Comparison of ENCODE assay signal across 30 cellular contexts in genomic region chr2:188965147-188965546, GRCh38. TPM values are rescaled to one million over a fixed set of nuclear protein-coding genes. Genes with fewer than 3 reads are reported as not detected.
"Had no signal": no experiment of that assay in that cellular context is flagged by ENCODE, and none has a peak within 500 bp of the region (broad histone marks: within the 10 kb centered on the region; RNA-seq: fewer than 3 reads in every experiment).

No MANE protein-coding gene starts in this region.

- H3K36me3 ChIP-seq: cardiac muscle cell, left lung, neutrophil, stomach, suprapubic skin, tibial artery, upper lobe of right lung had no signal

- ATAC-seq: activated naive CD4-positive, alpha-beta T cell treated with anti-CD3 and anti-CD28 coated beads, Interleukin-2, amount 50 U/mL, for 72 hours; activated T-cell treated with anti-CD3 and anti-CD28 coated beads, Interleukin-2, amount 50 U/mL, for 4 hours; SK-N-SH treated with all-trans-retinoic acid at 6 μM for 48 hours; stimulated activated naive B cell treated with anti-CD40 and anti-IgM and Interleukin-4, amounts not matched to agents 10 μg/mL and 1 μg/mL and 100 μg/mL, for 72 hours; upper lobe of right lung had no signal

- H3K27me3 Mint-ChIP-seq: activated CD4-positive, alpha-beta memory T cell treated with anti-CD3 and anti-CD28 coated beads, Interleukin-2, amount 10 ng/mL, durations not matched to agents 7 days and 5 days; activated CD4-positive, alpha-beta T cell treated with anti-CD3 and anti-CD28 coated beads, Interleukin-2, amount 10 ng/mL, durations not matched to agents 7 days and 5 days; progenitor cell of endocrine pancreas; stimulated activated naive B cell treated with anti-CD40 and anti-IgM and Interleukin-4, amounts not matched to agents 10 μg/mL and 1 μg/mL and 100 μg/mL, for 72 hours had no signal

- H3K4me3 ChIP-seq: cardiac muscle cell, coronary artery, dorsolateral prefrontal cortex, left lung, stomach, suprapubic skin, tibial artery, upper lobe of right lung had no signal

- H3K4me1 ChIP-seq: left lung, suprapubic skin, upper lobe of right lung had no signal

- H3K4me3 Mint-ChIP-seq: activated CD4-positive, alpha-beta memory T cell treated with anti-CD3 and anti-CD28 coated beads, Interleukin-2, amount 10 ng/mL, durations not matched to agents 7 days and 5 days; activated CD4-positive, alpha-beta T cell treated with anti-CD3 and anti-CD28 coated beads, Interleukin-2, amount 10 ng/mL, durations not matched to agents 7 days and 5 days; activated T-cell treated with anti-CD3 and anti-CD28 coated beads, Interleukin-2, amount 50 U/mL, for 4 hours; nephron progenitor cell; stimulated activated naive B cell treated with anti-CD40 and anti-IgM and Interleukin-4, amounts not matched to agents 10 μg/mL and 1 μg/mL and 100 μg/mL, for 72 hours had no signal

- H3K27me3 ChIP-seq: cardiac muscle cell, left lung, neutrophil, stomach, suprapubic skin, tibial artery, upper lobe of right lung had no signal

- H3K27ac Mint-ChIP-seq: activated CD4-positive, alpha-beta memory T cell treated with anti-CD3 and anti-CD28 coated beads, Interleukin-2, amount 10 ng/mL, durations not matched to agents 7 days and 5 days; activated CD4-positive, alpha-beta T cell treated with anti-CD3 and anti-CD28 coated beads, Interleukin-2, amount 10 ng/mL, durations not matched to agents 7 days and 5 days; activated naive CD4-positive, alpha-beta T cell treated with anti-CD3 and anti-CD28 coated beads, Interleukin-2, amount 50 U/mL, for 72 hours; activated T-helper 2 cell treated with anti-CD3 and anti-CD28 coated beads, Interferon-gamma antibody, Interleukin-2, Interleukin-4, amounts not matched to agents 10 μg/mL and 5 μg/mL and 100 μg/mL, durations not matched to agents 14 hours and 24 hours and 36 hours; nephron progenitor cell; progenitor cell of endocrine pancreas; stimulated activated naive B cell treated with anti-CD40 and anti-IgM and Interleukin-4, amounts not matched to agents 10 μg/mL and 1 μg/mL and 100 μg/mL, for 72 hours had no signal

- H3K9me3 ChIP-seq: left lung, neutrophil, stomach, suprapubic skin, tibial artery, upper lobe of right lung had no signal

- H3K4me1 Mint-ChIP-seq: activated CD4-positive, alpha-beta memory T cell treated with anti-CD3 and anti-CD28 coated beads, Interleukin-2, amount 10 ng/mL, durations not matched to agents 7 days and 5 days; activated CD4-positive, alpha-beta T cell treated with anti-CD3 and anti-CD28 coated beads, Interleukin-2, amount 10 ng/mL, durations not matched to agents 7 days and 5 days; nephron progenitor cell; stimulated activated naive B cell treated with anti-CD40 and anti-IgM and Interleukin-4, amounts not matched to agents 10 μg/mL and 1 μg/mL and 100 μg/mL, for 72 hours had no signal

- DNase-seq: activated CD4-positive, alpha-beta memory T cell treated with anti-CD3 and anti-CD28 coated beads, Interleukin-2, amount 10 ng/mL, durations not matched to agents 7 days and 5 days; activated CD4-positive, alpha-beta T cell treated with anti-CD3 and anti-CD28 coated beads, Interleukin-2, amount 10 ng/mL, durations not matched to agents 7 days and 5 days; activated CD4-positive, CD25-positive, alpha-beta regulatory T cell treated with anti-CD3 and anti-CD28 coated beads, Interleukin-2, amount 50 U/mL, for 72 hours; activated CD8-positive, alpha-beta memory T cell treated with anti-CD3 and anti-CD28 coated beads, Interleukin-2, amount 50 U/mL, for 48 hours; activated T-cell treated with anti-CD3 and anti-CD28 coated beads, Interleukin-2, amount 50 U/mL, for 4 hours; anterior cingulate cortex; dorsolateral prefrontal cortex; effector memory CD4-positive, alpha-beta T cell; erythroblast; foreskin fibroblast; head of caudate nucleus; left lung; nephron progenitor cell; retina; stimulated activated CD4-positive, alpha-beta T cell treated with anti-CD3 and anti-CD28 coated beads, Interleukin-15, amount 100 ng/mL, for 24 hours; stimulated activated CD4-positive, alpha-beta T cell treated with anti-CD3 and anti-CD28 coated beads, Interleukin-2, amount 100 ng/mL, for 24 hours; stimulated activated naive B cell treated with anti-CD40 and anti-IgM and Interleukin-4, amounts not matched to agents 10 μg/mL and 1 μg/mL and 100 μg/mL, for 72 hours; stomach; T-helper 2 cell; tibial artery; upper lobe of right lung had no signal

- H3K9me3 Mint-ChIP-seq: activated CD4-positive, alpha-beta memory T cell treated with anti-CD3 and anti-CD28 coated beads, Interleukin-2, amount 10 ng/mL, durations not matched to agents 7 days and 5 days; activated CD4-positive, alpha-beta T cell treated with anti-CD3 and anti-CD28 coated beads, Interleukin-2, amount 10 ng/mL, durations not matched to agents 7 days and 5 days; activated T-cell treated with anti-CD3 and anti-CD28 coated beads, Interleukin-2, amount 50 U/mL, for 4 hours; nephron progenitor cell had no signal

- H3K36me3 Mint-ChIP-seq: activated naive CD4-positive, alpha-beta T cell treated with anti-CD3 and anti-CD28 coated beads, Interleukin-2, amount 50 U/mL, for 72 hours; brain; stimulated activated naive B cell treated with anti-CD40 and anti-IgM and Interleukin-4, amounts not matched to agents 10 μg/mL and 1 μg/mL and 100 μg/mL, for 72 hours had no signal

- H3K27ac ChIP-seq: cardiac muscle cell, dorsolateral prefrontal cortex, neutrophil, upper lobe of right lung had no signal

RNA-seq across cellular contexts. Expression of gene COL3A1, which starts 9.0 kb away (rescaled TPM):
- total RNA-seq: activated CD4-positive, alpha-beta memory T cell treated with anti-CD3 and anti-CD28 coated beads, Interleukin-2, amount 10 ng/mL, durations not matched to agents 7 days and 5 days; activated CD4-positive, alpha-beta T cell treated with anti-CD3 and anti-CD28 coated beads, Interleukin-2, amount 10 ng/mL, durations not matched to agents 7 days and 5 days had no signal
